8 cellular contexts compared by ENCODE assay signal in the genomic region with DNA sequence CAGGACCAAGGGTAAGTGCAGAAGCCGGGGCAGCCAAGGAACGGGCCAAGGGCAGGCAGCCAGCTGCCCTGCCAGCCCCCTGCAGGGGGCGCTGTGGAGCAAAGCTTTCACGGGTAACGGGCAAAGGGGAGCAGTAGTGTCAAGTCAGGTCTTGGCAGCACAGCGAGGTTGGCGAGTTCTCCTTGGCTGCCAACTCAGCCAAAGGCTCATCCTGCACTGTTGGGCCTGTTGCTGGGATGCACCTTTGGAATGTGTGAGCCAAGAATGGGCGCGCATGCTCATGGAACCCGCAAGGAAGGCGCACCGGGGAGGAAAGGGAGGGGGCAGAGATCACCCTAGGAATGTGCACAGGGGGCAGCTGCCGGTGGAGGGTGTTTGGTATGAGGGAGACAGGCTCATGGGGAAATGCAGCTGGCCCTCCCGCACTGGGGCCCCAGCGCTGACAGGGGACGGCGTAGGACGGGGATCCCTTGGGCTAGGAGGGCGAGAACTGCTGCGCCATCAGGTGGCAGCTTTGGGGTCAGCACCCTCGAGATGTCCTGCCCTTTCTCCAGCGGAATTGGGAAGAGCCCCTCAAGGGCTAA.
DNase-seq lines count a peak whose midpoint lies in the region; ATAC-seq and TF ChIP-seq lines count a peak whose summit lies in the region.

No MANE protein-coding gene starts in this region.

- peak; percentile 45 to 50 for ATAC-seq in CD4-positive, CD25-positive, alpha-beta regulatory T cell (ENCODE audit: low read depth in 2 of 2)
- no peak for ATAC-seq in HG03469 (IDR thresholded peaks at IDR 0.05; ENCODE audit: unreplicated experiment)

- no peak for TF ChIP-seq EP300 in stomach (IDR thresholded peaks at IDR 0.05)

- H3K4me1 ChIP-seq in CD4-positive, CD25-positive, alpha-beta regulatory T cell (ENCODE audit: control insufficient read depth, insufficient read depth, low read length, poor library complexity, severe bottlenecking), result no peaks in the 10 kb centered on the region
- H3K4me1 ChIP-seq in mucosa of rectum (ENCODE audit: control insufficient read depth in 2 of 2, insufficient read depth in 2 of 2, low read length in 2 of 2) (no peaks in the 10 kb centered on the region), stomach (peaks cover 0 to 9% (median 7%) of the 10 kb centered on the region in 4 donors)

- no peak overlapping the region for H3K27ac ChIP-seq in CD4-positive, CD25-positive, alpha-beta regulatory T cell (ENCODE audit: insufficient read depth, low read length, poor library complexity, severe bottlenecking)
- H3K27ac ChIP-seq in mucosa of rectum (ENCODE audit: low read depth in 2 of 2, low read length in 2 of 2), result no peak overlapping the region
- no peak overlapping the region for H3K27ac ChIP-seq in stomach

- H3K4me3 Mint-ChIP-seq in CD4-positive, CD25-positive, alpha-beta regulatory T cell, result peak overlapping the region in 3 of 4 donors; percentile 58 to 76 (median 65)

- peaks cover 0 to 9% (median 2%) of the 10 kb centered on the region in 4 donors for H3K4me1 Mint-ChIP-seq in CD4-positive, CD25-positive, alpha-beta regulatory T cell

- H3K9me3 ChIP-seq in CD4-positive, CD25-positive, alpha-beta regulatory T cell (ENCODE audit: control insufficient read depth in 2 of 2, low read length in 2 of 2), result no peaks in the 10 kb centered on the region
- H3K9me3 ChIP-seq in MG63 (no peaks in the 10 kb centered on the region), mucosa of rectum (ENCODE audit: control insufficient read depth in 2 of 2, low read length in 2 of 2) (no peaks in the 10 kb centered on the region), stomach (no peaks in the 10 kb centered on the region)

- no peaks in the 10 kb centered on the region for H3K36me3 Mint-ChIP-seq in CD4-positive, CD25-positive, alpha-beta regulatory T cell

- intact Hi-C loops in stomach (cut with DNase I; ENCODE audit: low total_unique reads), result no loop called here

- TF ChIP-seq CTCF in GM20000 (IDR thresholded peaks at IDR 0.05; ENCODE audit: extremely low read depth, missing control alignments) (peak; percentile 81), stomach (IDR thresholded peaks at IDR 0.05) (peak in 3 of 7 experiments; percentile 19 to 39 (median 20))

- no peak overlapping the region for H3K9ac ChIP-seq in mucosa of rectum (ENCODE audit: low read depth in 1 of 2, low read length in 2 of 2)

- H3K4me3 ChIP-seq in CD4-positive, CD25-positive, alpha-beta regulatory T cell (ENCODE audit: low read depth, low read length), result no peak overlapping the region
- H3K4me3 ChIP-seq in MG63, result no peak overlapping the region
- H3K4me3 ChIP-seq in mucosa of rectum (ENCODE audit: low read length in 2 of 2), result peak overlapping the region; percentile 28 to 63
- peak overlapping the region in 2 of 4 donors; percentile 31 to 32 for H3K4me3 ChIP-seq in stomach

- peak; percentile 9 to 48 (median 22) for DNase-seq in CD4-positive, CD25-positive, alpha-beta regulatory T cell
- DNase-seq in GM20000 (ENCODE audit: low spot score) (peak; percentile 81), MG63 (peak; percentile 81), stomach (peak; percentile 40)
- peak; percentile 74 to 79 for DNase-seq in activated CD4-positive, alpha-beta T cell treated with anti-CD3 and anti-CD28 coated beads, Interleukin-2, amount 50 U/mL, for 48 hours
- DNase-seq in effector CD4-positive, alpha-beta T cell, result peak; percentile 17

- H3K9me3 Mint-ChIP-seq in CD4-positive, CD25-positive, alpha-beta regulatory T cell, result peaks cover 0 to 3% (median 0%) of the 10 kb centered on the region in 7 donors

- H3K36me3 ChIP-seq in CD4-positive, CD25-positive, alpha-beta regulatory T cell (ENCODE audit: control insufficient read depth, insufficient read depth, low read length), result no peaks in the 10 kb centered on the region
- H3K36me3 ChIP-seq in MG63 (no peaks in the 10 kb centered on the region), mucosa of rectum (ENCODE audit: control insufficient read depth in 2 of 2, insufficient read depth in 2 of 2, low read length in 2 of 2) (no peaks in the 10 kb centered on the region), stomach (no peaks in the 10 kb centered on the region)

- H3K27me3 ChIP-seq in CD4-positive, CD25-positive, alpha-beta regulatory T cell (ENCODE audit: control insufficient read depth, insufficient read depth, low read length), result peaks cover 10% of the 10 kb centered on the region
- H3K27me3 ChIP-seq in MG63 (peaks cover 2% of the 10 kb centered on the region; the same call in 1 of the 2 replicates), mucosa of rectum (ENCODE audit: control insufficient read depth in 2 of 2, insufficient read depth in 2 of 2, low read length in 2 of 2) (peaks cover 4 to 6% of the 10 kb centered on the region in 2 donors), stomach (peaks cover 0 to 88% (median 24%) of the 10 kb centered on the region in 3 donors)

- peaks cover 10% of the 10 kb centered on the region for H3K27me3 Mint-ChIP-seq in CD4-positive, CD25-positive, alpha-beta regulatory T cell

- WGBS in stomach, 5 donors, result 1 to 6% (median 5%) methylated on average over 15 to 22 of the region's 22 CpGs

- TF ChIP-seq POLR2A in stomach (IDR thresholded peaks at IDR 0.05), result no peak

- no peak overlapping the region for H3K27ac Mint-ChIP-seq in CD4-positive, CD25-positive, alpha-beta regulatory T cell

Comparison
In these comparisons a context has a peak if more than half of its experiments do, and no peak if none do; other contexts are left out.
1. DNase-seq: peak in every context shown above with its lines; median percentile 81 in GM20000; 81 in MG63; 76 in activated CD4-positive, alpha-beta T cell treated with anti-CD3 and anti-CD28 coated beads, Interleukin-2, amount 50 U/mL, for 48 hours; 40 in stomach; 22 in CD4-positive, CD25-positive, alpha-beta regulatory T cell; 17 in effector CD4-positive, alpha-beta T cell.
2. H3K4me3 ChIP-seq: peak in mucosa of rectum (2 of 2); none in CD4-positive, CD25-positive, alpha-beta regulatory T cell (single experiment) and MG63 (single experiment).